In the genomic region with DNA sequence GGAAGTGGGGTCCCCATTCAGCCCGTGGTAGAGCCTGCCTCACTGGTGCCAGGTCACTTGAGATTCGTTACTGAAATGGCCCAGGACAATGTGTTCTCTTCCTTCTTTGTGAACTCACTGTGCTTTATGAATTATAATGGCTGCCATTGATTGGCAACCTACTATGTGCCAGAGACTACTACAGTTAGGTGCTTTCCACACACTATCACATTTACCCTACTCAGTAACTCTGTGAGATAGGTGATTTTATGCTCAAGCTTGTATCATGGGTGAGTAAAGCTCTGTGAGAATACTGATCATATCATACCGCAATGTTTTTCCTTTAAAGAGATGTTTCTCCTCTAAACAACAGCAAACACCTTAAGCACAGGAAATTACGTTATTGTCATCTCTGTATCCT, we compare ENCODE assay signal across 29 cellular contexts.
"Had no signal": no experiment of that assay in that cellular context is flagged by ENCODE, and none has a peak within 500 bp of the region (broad histone marks: within the 10 kb centered on the region; RNA-seq: fewer than 3 reads in every experiment).

No MANE protein-coding gene starts in this region.

- H3K4me3 Mint-ChIP-seq: activated CD4-positive, alpha-beta memory T cell treated with anti-CD3 and anti-CD28 coated beads for 36 hours; activated naive CD4-positive, alpha-beta T cell treated with anti-CD3 and anti-CD28 coated beads, Interleukin-2, amount 50 U/mL, for 24 hours; activated naive CD8-positive, alpha-beta T cell treated with anti-CD3 and anti-CD28 coated beads, Interleukin-2, amount 10 ng/mL, durations not matched to agents 7 days and 5 days; activated T-cell treated with anti-CD3 and anti-CD28 coated beads, Interleukin-2, amount 50 U/mL, for 4 hours; brain; T-helper 1 cell treated with Interleukin-12 subunit alpha and Interleukin-12 subunit beta and Interleukin-4 antibody, amounts not matched to agents 30 μg/mL and 1 μg/mL, for 36 hours; T-helper 2 cell treated with Interferon-gamma antibody and Interleukin-4, amounts not matched to agents 5 μg/mL and 100 μg/mL, for 36 hours; WTC11 had no signal

- H3K27ac ChIP-seq: adrenal gland, Peyer's patch, SJSA1 had no signal

- H3K27me3 ChIP-seq: adrenal gland, Peyer's patch, SJSA1 had no signal

- H3K27ac Mint-ChIP-seq: activated CD4-positive, alpha-beta memory T cell treated with anti-CD3 and anti-CD28 coated beads for 36 hours; activated naive CD4-positive, alpha-beta T cell treated with anti-CD3 and anti-CD28 coated beads, Interleukin-2, amount 50 U/mL, for 24 hours; activated naive CD8-positive, alpha-beta T cell treated with anti-CD3 and anti-CD28 coated beads, Interleukin-2, amount 10 ng/mL, durations not matched to agents 7 days and 5 days; activated T-helper 2 cell treated with anti-CD3 and anti-CD28 coated beads, Interferon-gamma antibody, Interleukin-2, Interleukin-4, amounts not matched to agents 10 μg/mL and 5 μg/mL and 100 μg/mL, durations not matched to agents 14 hours and 24 hours and 36 hours; T-helper 1 cell treated with Interleukin-12 subunit alpha and Interleukin-12 subunit beta and Interleukin-4 antibody, amounts not matched to agents 30 μg/mL and 1 μg/mL, for 36 hours; T-helper 2 cell treated with Interferon-gamma antibody and Interleukin-4, amounts not matched to agents 5 μg/mL and 100 μg/mL, for 36 hours; WTC11 had no signal

- FAIRE-seq: bronchial epithelial cell, TTC549 had no signal

- DNase-seq: activated CD4-positive, alpha-beta memory T cell treated with anti-CD3 and anti-CD28 coated beads for 36 hours; activated CD4-positive, alpha-beta T cell treated with anti-CD3 and anti-CD28 coated beads for 4 hours; activated CD4-positive, alpha-beta T cell treated with anti-CD3 and anti-CD28 coated beads, Interleukin-2, amount 50 U/mL, for 1 hour; activated CD8-positive, alpha-beta memory T cell treated with anti-CD3 and anti-CD28 coated beads, Interleukin-2, amount 50 U/mL, for 4 hours; activated gamma-delta T cell; activated naive CD4-positive, alpha-beta T cell treated with Interleukin-2 at 50 U/mL for 16 hours; activated naive CD8-positive, alpha-beta T cell treated with anti-CD3 and anti-CD28 coated beads, Interleukin-2, amount 10 ng/mL, durations not matched to agents 7 days and 5 days; activated T-cell treated with anti-CD3 and anti-CD28 coated beads for 4 hours; activated T-cell treated with anti-CD3 and anti-CD28 coated beads, Interleukin-2, amount 50 U/mL, for 4 hours; cerebellar nuclear complex; KG1; MM.1S; NCI-H1092; NCI-H2107; NCI-H2171; NCI-H510A had no signal

- ATAC-seq: activated CD4-positive, CD25-positive, alpha-beta regulatory T cell treated with anti-CD3 and anti-CD28 coated beads, Interleukin-2, amount 50 U/mL, for 24 hours; activated T-cell treated with anti-CD3 and anti-CD28 coated beads, Interleukin-2, amount 50 U/mL, for 4 hours; WTC11 had no signal

- H3K4me3 ChIP-seq: adrenal gland, Peyer's patch, SJSA1 had no signal

- H3K4me1 Mint-ChIP-seq: activated naive CD4-positive, alpha-beta T cell treated with anti-CD3 and anti-CD28 coated beads, Interleukin-2, amount 50 U/mL, for 24 hours; activated naive CD8-positive, alpha-beta T cell treated with anti-CD3 and anti-CD28 coated beads, Interleukin-2, amount 10 ng/mL, durations not matched to agents 7 days and 5 days had no signal

- H3K36me3 ChIP-seq: adrenal gland, Peyer's patch, SJSA1 had no signal

- H3K9me3 Mint-ChIP-seq: activated CD4-positive, alpha-beta memory T cell treated with anti-CD3 and anti-CD28 coated beads for 36 hours; activated naive CD4-positive, alpha-beta T cell treated with anti-CD3 and anti-CD28 coated beads, Interleukin-2, amount 50 U/mL, for 24 hours; activated naive CD8-positive, alpha-beta T cell treated with anti-CD3 and anti-CD28 coated beads, Interleukin-2, amount 10 ng/mL, durations not matched to agents 7 days and 5 days; activated T-cell treated with anti-CD3 and anti-CD28 coated beads, Interleukin-2, amount 50 U/mL, for 4 hours; activated T-helper 2 cell treated with anti-CD3 and anti-CD28 coated beads, Interferon-gamma antibody, Interleukin-2, Interleukin-4, amounts not matched to agents 10 μg/mL and 5 μg/mL and 100 μg/mL, durations not matched to agents 14 hours and 24 hours and 36 hours; T-helper 1 cell treated with Interleukin-12 subunit alpha and Interleukin-12 subunit beta and Interleukin-4 antibody, amounts not matched to agents 30 μg/mL and 1 μg/mL, for 36 hours; T-helper 2 cell treated with Interferon-gamma antibody and Interleukin-4, amounts not matched to agents 5 μg/mL and 100 μg/mL, for 36 hours had no signal

- H3K4me2 ChIP-seq: SK-N-SH had no signal

- H3K36me3 Mint-ChIP-seq: activated naive CD8-positive, alpha-beta T cell treated with anti-CD3 and anti-CD28 coated beads, Interleukin-2, amount 10 ng/mL, durations not matched to agents 7 days and 5 days had no signal

- H3K9me3 ChIP-seq: adrenal gland, Peyer's patch, SJSA1, SK-N-SH had no signal

- H3K4me1 ChIP-seq: adrenal gland, Peyer's patch, SJSA1 had no signal

- H3K9ac ChIP-seq: SK-N-SH had no signal

- H3K27me3 Mint-ChIP-seq: activated CD4-positive, alpha-beta memory T cell treated with anti-CD3 and anti-CD28 coated beads for 36 hours; activated naive CD4-positive, alpha-beta T cell treated with anti-CD3 and anti-CD28 coated beads, Interleukin-2, amount 50 U/mL, for 24 hours; activated naive CD8-positive, alpha-beta T cell treated with anti-CD3 and anti-CD28 coated beads, Interleukin-2, amount 10 ng/mL, durations not matched to agents 7 days and 5 days; brain had no signal
